ENCODE assay signal across 14 cellular contexts in genomic region chr7:69630292-69630691, GRCh38. TPM values are rescaled to one million over a fixed set of nuclear protein-coding genes. Genes with fewer than 3 reads are reported as not detected.
DNase-seq lines count a peak whose midpoint lies in the region; ATAC-seq and TF ChIP-seq lines count a peak whose summit lies in the region.
"Had no signal": no experiment of that assay in that cellular context is flagged by ENCODE, and none has a peak within 500 bp of the region (broad histone marks: within the 10 kb centered on the region; RNA-seq: fewer than 3 reads in every experiment).

No MANE protein-coding gene starts in this region.

- peaks cover 6% of the 10 kb centered on the region for H3K27me3 ChIP-seq in foreskin keratinocyte
- H3K27me3 ChIP-seq: SJCRH30 had no signal

- peak overlapping the region; percentile 6 for H3K27ac Mint-ChIP-seq in stimulated activated effector memory CD8-positive, alpha-beta T cell treated with anti-CD3 and anti-CD28 coated beads, Interleukin-12 subunit alpha, Interleukin-12 subunit beta, amount 100 ng/mL, for 72 hours
- H3K27ac Mint-ChIP-seq: activated B cell treated with CpG ODN at 0.5 μM for 24 hours; activated T-helper 2 cell treated with anti-CD3 and anti-CD28 coated beads, Interferon-gamma antibody, Interleukin-2, Interleukin-4, amounts not matched to agents 10 μg/mL and 5 μg/mL and 100 μg/mL, durations not matched to agents 14 hours and 24 hours and 36 hours had no signal

- no peak overlapping the region for H3K4me3 Mint-ChIP-seq in stimulated activated effector memory CD8-positive, alpha-beta T cell treated with anti-CD3 and anti-CD28 coated beads, Interleukin-12 subunit alpha, Interleukin-12 subunit beta, amount 100 ng/mL, for 72 hours
- H3K4me3 Mint-ChIP-seq: activated B cell treated with CpG ODN at 0.5 μM for 24 hours had no signal

- DNase-seq in amniotic epithelial cell (ENCODE audit: low read depth), result peak; percentile 57
- peak; percentile 4 to 56 for DNase-seq in foreskin keratinocyte
- DNase-seq in stimulated activated effector memory CD8-positive, alpha-beta T cell treated with anti-CD3 and anti-CD28 coated beads, Interleukin-12 subunit alpha, Interleukin-12 subunit beta, amount 100 ng/mL, for 72 hours (ENCODE audit: low spot score in 2 of 2), result no peak
- DNase-seq in HuH-7 (ENCODE audit: low spot score), result no peak
- DNase-seq in NCI-H1048 (lab: John Stamatoyannopoulos, UW), result no peak
- DNase-seq: activated B cell treated with CpG ODN at 0.5 μM for 24 hours, KG1 had no signal

- TF ChIP-seq CTCF in foreskin keratinocyte (conservative IDR thresholded peaks at IDR 0.05), result no peak

- H3K9me3 Mint-ChIP-seq in stimulated activated effector memory CD8-positive, alpha-beta T cell treated with anti-CD3 and anti-CD28 coated beads, Interleukin-12 subunit alpha, Interleukin-12 subunit beta, amount 100 ng/mL, for 72 hours, result no peaks in the 10 kb centered on the region
- H3K9me3 Mint-ChIP-seq: activated B cell treated with CpG ODN at 0.5 μM for 24 hours; activated T-helper 2 cell treated with anti-CD3 and anti-CD28 coated beads, Interferon-gamma antibody, Interleukin-2, Interleukin-4, amounts not matched to agents 10 μg/mL and 5 μg/mL and 100 μg/mL, durations not matched to agents 14 hours and 24 hours and 36 hours had no signal

- H3K36me3 Mint-ChIP-seq in stimulated activated effector memory CD8-positive, alpha-beta T cell treated with anti-CD3 and anti-CD28 coated beads, Interleukin-12 subunit alpha, Interleukin-12 subunit beta, amount 100 ng/mL, for 72 hours, result no peaks in the 10 kb centered on the region

- no peak overlapping the region for H3K27ac ChIP-seq in foreskin keratinocyte
- H3K27ac ChIP-seq: coronary artery, SJCRH30, skin epidermis had no signal

- H3K4me1 ChIP-seq in foreskin keratinocyte, result no peaks in the 10 kb centered on the region

- H3K4me1 Mint-ChIP-seq in stimulated activated effector memory CD8-positive, alpha-beta T cell treated with anti-CD3 and anti-CD28 coated beads, Interleukin-12 subunit alpha, Interleukin-12 subunit beta, amount 100 ng/mL, for 72 hours, result peaks cover 13% of the 10 kb centered on the region

- ATAC-seq in GM21390 (IDR thresholded peaks at IDR 0.05; ENCODE audit: unreplicated experiment) (peak; percentile 51), foreskin keratinocyte (peak; percentile 43), GM19467 (IDR thresholded peaks at IDR 0.05; ENCODE audit: unreplicated experiment) (no peak), HG02588 (IDR thresholded peaks at IDR 0.05; ENCODE audit: unreplicated experiment) (no peak)
- peak; percentile 96 for ATAC-seq in stimulated activated effector memory CD8-positive, alpha-beta T cell treated with anti-CD3 and anti-CD28 coated beads, Interleukin-12 subunit alpha, Interleukin-12 subunit beta, amount 100 ng/mL, for 72 hours

RNA-seq across cellular contexts. Expression of gene AUTS2, which starts 32.0 kb away (rescaled TPM):
- 7.4 and 9.8 TPM in 2 replicates for total RNA-seq in foreskin keratinocyte
- 1.7 and 2.8 TPM in 2 replicates for polyA plus RNA-seq in foreskin keratinocyte

Comparison
In these comparisons a context has a peak if more than half of its experiments do, and no peak if none do; other contexts are left out.
1. ATAC-seq: peak in GM21390 (single experiment), foreskin keratinocyte (single experiment) and stimulated activated effector memory CD8-positive, alpha-beta T cell treated with anti-CD3 and anti-CD28 coated beads, Interleukin-12 subunit alpha, Interleukin-12 subunit beta, amount 100 ng/mL, for 72 hours (single experiment); none in GM19467 (single experiment) and HG02588 (single experiment).
2. DNase-seq: peak in amniotic epithelial cell (single experiment) and foreskin keratinocyte (2 of 2); none in stimulated activated effector memory CD8-positive, alpha-beta T cell treated with anti-CD3 and anti-CD28 coated beads, Interleukin-12 subunit alpha, Interleukin-12 subunit beta, amount 100 ng/mL, for 72 hours (0 of 2), HuH-7 (single experiment) and NCI-H1048 (single experiment).